ENCODE assay signal across 35 cellular contexts in the genomic region with DNA sequence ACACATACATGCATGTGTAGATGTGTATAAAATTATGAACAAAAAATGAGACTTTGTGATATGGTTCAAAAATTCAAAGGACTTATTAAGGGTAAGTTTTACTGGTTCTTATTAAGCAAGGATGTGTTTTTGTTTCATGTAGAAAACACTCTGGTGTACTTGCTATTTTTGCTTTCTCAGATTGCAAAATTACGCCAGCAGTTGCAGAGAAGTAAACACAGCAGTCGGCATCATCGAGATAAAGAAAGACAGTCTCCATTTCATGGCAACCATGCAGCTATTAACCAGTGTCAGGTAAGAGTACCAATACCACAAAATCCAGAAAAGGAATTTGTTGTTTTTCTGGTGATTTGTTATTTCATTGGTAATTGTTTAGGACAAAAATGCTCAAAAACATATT.
"Had no signal": no experiment of that assay in that cellular context is flagged by ENCODE, and none has a peak within 500 bp of the region (broad histone marks: within the 10 kb centered on the region; RNA-seq: fewer than 3 reads in every experiment).

No MANE protein-coding gene starts in this region.

- H3K9ac ChIP-seq: KMS-11 had no signal

- H3K27ac Mint-ChIP-seq: activated CD4-positive, alpha-beta memory T cell treated with anti-CD3 and anti-CD28 coated beads for 36 hours; activated naive CD4-positive, alpha-beta T cell treated with anti-CD3 and anti-CD28 coated beads for 36 hours; activated naive CD8-positive, alpha-beta T cell; activated naive CD8-positive, alpha-beta T cell treated with anti-CD3 and anti-CD28 coated beads, Interleukin-2, amount 50 U/mL, for 24 hours; activated T-helper 1 cell treated with anti-CD3 and anti-CD28 coated beads, Interleukin-12 subunit alpha, Interleukin-12 subunit beta, Interleukin-2, Interleukin-4 antibody, amounts not matched to agents 30 ng/mL and 10 ng/mL and 1 ng/mL, durations not matched to agents 14 hours and 24 hours and 36 hours; T-cell had no signal

- H3K9me3 Mint-ChIP-seq: activated B cell treated with CpG ODN at 0.5 μM for 24 hours; activated CD4-positive, alpha-beta memory T cell treated with anti-CD3 and anti-CD28 coated beads for 36 hours; activated naive CD4-positive, alpha-beta T cell treated with anti-CD3 and anti-CD28 coated beads for 36 hours; activated naive CD8-positive, alpha-beta T cell treated with anti-CD3 and anti-CD28 coated beads, Interleukin-2, amount 50 U/mL, for 24 hours; activated T-cell treated with anti-CD3 and anti-CD28 coated beads, Interleukin-2, amount 50 U/mL, for 4 hours; central memory CD8-positive, alpha-beta T cell; T-cell had no signal

- H3K36me3 ChIP-seq: ascending aorta had no signal

- H3K4me3 Mint-ChIP-seq: activated B cell treated with CpG ODN at 0.5 μM for 24 hours; activated CD4-positive, alpha-beta memory T cell treated with anti-CD3 and anti-CD28 coated beads for 36 hours; activated naive CD4-positive, alpha-beta T cell treated with anti-CD3 and anti-CD28 coated beads for 36 hours; activated naive CD8-positive, alpha-beta T cell; activated naive CD8-positive, alpha-beta T cell treated with anti-CD3 and anti-CD28 coated beads, Interleukin-2, amount 50 U/mL, for 24 hours; activated T-cell treated with anti-CD3 and anti-CD28 coated beads, Interleukin-2, amount 50 U/mL, for 4 hours; activated T-helper 1 cell treated with anti-CD3 and anti-CD28 coated beads, Interleukin-12 subunit alpha, Interleukin-12 subunit beta, Interleukin-2, Interleukin-4 antibody, amounts not matched to agents 30 ng/mL and 10 ng/mL and 1 ng/mL, durations not matched to agents 14 hours and 24 hours and 36 hours; central memory CD8-positive, alpha-beta T cell; T-cell had no signal

- H3K9me3 ChIP-seq: ascending aorta had no signal

- H3K4me1 ChIP-seq: ascending aorta had no signal

- H2AFZ ChIP-seq: PC-9 had no signal

- H3K4me2 ChIP-seq: KMS-11, PC-9 had no signal

- DNase-seq: activated B cell treated with CpG ODN at 0.5 μM for 24 hours; activated CD4-positive, alpha-beta memory T cell treated with anti-CD3 and anti-CD28 coated beads for 36 hours; activated CD4-positive, alpha-beta T cell treated with anti-CD3 and anti-CD28 coated beads for 4 hours; activated CD4-positive, alpha-beta T cell treated with anti-CD3 and anti-CD28 coated beads, Interleukin-2, amount 50 U/mL, for 1 hour; activated CD4-positive, CD25-positive, alpha-beta regulatory T cell treated with anti-CD3 and anti-CD28 coated beads, Interleukin-2, amount 50 U/mL, for 72 hours; activated CD8-positive, alpha-beta memory T cell treated with anti-CD3 and anti-CD28 coated beads, Interleukin-2, amount 50 U/mL, for 4 hours; activated gamma-delta T cell treated with Interleukin-2 at 50 U/mL for 16 hours; activated naive CD4-positive, alpha-beta T cell treated with anti-CD3 and anti-CD28 coated beads for 36 hours; activated naive CD8-positive, alpha-beta T cell treated with anti-CD3 and anti-CD28 coated beads, Interleukin-2, amount 50 U/mL, for 24 hours; activated T-cell treated with anti-CD3 and anti-CD28 coated beads for 4 hours; activated T-cell treated with anti-CD3 and anti-CD28 coated beads, Interleukin-2, amount 50 U/mL, for 4 hours; amniotic stem cell; MM.1S; MV-4-11; NCI-H1092; NCI-H1417; NCI-H146; NCI-H187 treated with DMSO at 0.1 percent for 48 hours; NCI-H2081; NCI-H345; NCI-H524 treated with DMSO at 0.1 percent for 48 hours; NK-92 treated with Interleukin-12 subunit alpha and Interleukin-12 subunit beta, amount 100 ng/mL, for 24 hours; PC-9; SIG-M5; T-cell; T-helper 2 cell; T-helper 9 cell had no signal

- H3K4me3 ChIP-seq: ascending aorta, cardiac muscle cell, PC-9 had no signal

- H3K27ac ChIP-seq: ascending aorta, cardiac muscle cell, KMS-11, PC-9, RWPE1, VCaP had no signal

- H3K27me3 Mint-ChIP-seq: activated B cell treated with CpG ODN at 0.5 μM for 24 hours; activated CD4-positive, alpha-beta memory T cell treated with anti-CD3 and anti-CD28 coated beads for 36 hours; activated naive CD8-positive, alpha-beta T cell; activated naive CD8-positive, alpha-beta T cell treated with anti-CD3 and anti-CD28 coated beads, Interleukin-2, amount 50 U/mL, for 24 hours; central memory CD8-positive, alpha-beta T cell; T-cell had no signal

- H3K27me3 ChIP-seq: ascending aorta, cardiac muscle cell had no signal

- H3K4me1 Mint-ChIP-seq: central memory CD8-positive, alpha-beta T cell had no signal
